Comparison of ENCODE assay signal across 1 cellular context in the genomic region with DNA sequence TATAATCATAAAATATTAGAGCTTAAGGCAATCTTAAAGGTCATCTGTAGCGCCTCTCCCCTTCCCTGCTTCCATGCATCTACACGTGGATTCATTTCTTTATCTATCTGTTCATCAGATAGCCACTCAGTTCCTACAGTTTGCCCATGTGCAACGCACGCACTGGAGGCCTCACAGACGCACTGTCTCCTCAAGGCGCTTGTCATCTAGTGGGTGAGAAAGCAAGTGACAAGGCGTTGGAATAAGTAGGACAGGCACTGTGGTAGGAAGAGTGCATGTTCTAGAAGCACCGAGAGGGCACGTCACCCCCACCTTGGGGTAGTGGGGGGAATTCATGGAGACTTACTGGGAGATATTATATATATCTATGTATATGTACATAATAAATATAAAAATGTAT.
TF ChIP-seq lines count a peak whose summit lies in the region.

No MANE protein-coding gene starts in this region.

TF ChIP-seq in H1, 55 proteins besides CTCF, POLR2A, EP300 and RAD21:
- TF ChIP-seq CBX8 (IDR thresholded peaks at IDR 0.05; ENCODE audit: borderline replicate concordance, low read depth, low read length) (no peak), TAF1 (IDR thresholded peaks at IDR 0.05; ENCODE audit: low read depth, low read length) (no peak), SUZ12 (IDR thresholded peaks at IDR 0.05; ENCODE audit: low read length) (no peak), SAP30 (IDR thresholded peaks at IDR 0.05; ENCODE audit: insufficient read depth, insufficient replicate concordance, low read length) (no peak), RFX5 (IDR thresholded peaks at IDR 0.05; ENCODE audit: borderline replicate concordance, low read depth, low read length) (no peak), FOSL1 (IDR thresholded peaks at IDR 0.05; ENCODE audit: insufficient read depth, low read depth, low read length) (no peak), TAF7 (optimal IDR thresholded peaks at IDR 0.05; ENCODE audit: borderline replicate concordance, low read depth, low read length) (no peak), TBP (IDR thresholded peaks at IDR 0.05; ENCODE audit: low read depth, low read length) (no peak), EGR1 (IDR thresholded peaks at IDR 0.05; ENCODE audit: borderline replicate concordance, low read depth, low read length) (no peak), JUND (IDR thresholded peaks at IDR 0.05; ENCODE audit: low read length) (no peak), NRF1 (IDR thresholded peaks at IDR 0.05; ENCODE audit: low read depth, low read length) (no peak), SIX5 (IDR thresholded peaks at IDR 0.05; ENCODE audit: low read depth, low read length) (no peak), KDM5A (IDR thresholded peaks at IDR 0.05; ENCODE audit: low read length) (no peak), GABPA (IDR thresholded peaks at IDR 0.05; ENCODE audit: borderline replicate concordance, insufficient read depth, low read length) (no peak), JUN (IDR thresholded peaks at IDR 0.05; ENCODE audit: low read depth, low read length) (no peak)
- TF ChIP-seq, protein P1, sequence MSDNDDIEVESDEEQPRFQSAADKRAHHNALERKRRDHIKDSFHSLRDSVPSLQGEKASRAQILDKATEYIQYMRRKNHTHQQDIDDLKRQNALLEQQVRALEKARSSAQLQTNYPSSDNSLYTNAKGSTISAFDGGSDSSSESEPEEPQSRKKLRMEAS (IDR thresholded peaks at IDR 0.05), result no peak
- TF ChIP-seq, protein P2, sequence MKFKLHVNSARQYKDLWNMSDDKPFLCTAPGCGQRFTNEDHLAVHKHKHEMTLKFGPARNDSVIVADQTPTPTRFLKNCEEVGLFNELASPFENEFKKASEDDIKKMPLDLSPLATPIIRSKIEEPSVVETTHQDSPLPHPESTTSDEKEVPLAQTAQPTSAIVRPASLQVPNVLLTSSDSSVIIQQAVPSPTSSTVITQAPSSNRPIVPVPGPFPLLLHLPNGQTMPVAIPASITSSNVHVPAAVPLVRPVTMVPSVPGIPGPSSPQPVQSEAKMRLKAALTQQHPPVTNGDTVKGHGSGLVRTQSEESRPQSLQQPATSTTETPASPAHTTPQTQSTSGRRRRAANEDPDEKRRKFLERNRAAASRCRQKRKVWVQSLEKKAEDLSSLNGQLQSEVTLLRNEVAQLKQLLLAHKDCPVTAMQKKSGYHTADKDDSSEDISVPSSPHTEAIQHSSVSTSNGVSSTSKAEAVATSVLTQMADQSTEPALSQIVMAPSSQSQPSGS (IDR thresholded peaks at IDR 0.05; ENCODE audit: low read length), result no peak
